ENCODE assay signal across 2 cellular contexts in genomic region chr12:67638694-67639093, GRCh38.
TF ChIP-seq lines count a peak whose summit lies in the region.

No MANE protein-coding gene starts in this region.

TF ChIP-seq in HEK293, 187 proteins besides CTCF, POLR2A, EP300 and RAD21:
- no peak for TF ChIP-seq ZNF658 (tag by site-specific recombination; IDR thresholded peaks at IDR 0.05)
- peak; percentile 35; the same call in 1 of the 2 replicates for TF ChIP-seq ZNF768 (tag by site-specific recombination; IDR thresholded peaks at IDR 0.05)
- TF ChIP-seq ZNF335 (tag by site-specific recombination; conservative IDR thresholded peaks at IDR 0.05): no peak

TF ChIP-seq in H1, 55 proteins besides CTCF, POLR2A, EP300 and RAD21:
- TF ChIP-seq ATF3 (IDR thresholded peaks at IDR 0.05; ENCODE audit: insufficient read depth, low read depth, low read length): no peak
- TF ChIP-seq KDM1A (IDR thresholded peaks at IDR 0.05; ENCODE audit: borderline replicate concordance, low read length): peak; percentile 46; the same call in 1 of the 2 replicates
